In genomic region chr1:46303038-46303871, GRCh38 we compare ENCODE assay signal across 1 cellular context.
TF ChIP-seq lines count a peak whose summit lies in the region.

Gene LRRC41, minus strand, starts transcription at chr1:46303616. Its CDS starts 294 bp downstream, at chr1:46303322.
Gene UQCRH, plus strand, starts transcription at chr1:46303698. Its CDS starts 69 bp downstream, at chr1:46303767.

TF ChIP-seq in HepG2, 621 proteins besides CTCF, POLR2A, EP300 and RAD21 (continued from another document and continues in another):
- TF ChIP-seq PATZ1 (CRISPR knock-in tag; IDR thresholded peaks at IDR 0.05) (peak; percentile 55; the same call in 1 of the 2 replicates), ZBTB4 (CRISPR knock-in tag; IDR thresholded peaks at IDR 0.05; ENCODE audit: borderline replicate concordance) (no peak), CBX2 (IDR thresholded peaks at IDR 0.05; ENCODE audit: low read depth, low read length) (no peak), CBX2 (CRISPR knock-in tag; IDR thresholded peaks at IDR 0.05; ENCODE audit: low read depth) (no peak), ZNF121 (CRISPR knock-in tag; IDR thresholded peaks at IDR 0.05) (no peak), ZSCAN12 (CRISPR knock-in tag; IDR thresholded peaks at IDR 0.05) (no peak), KLF6 (CRISPR knock-in tag; IDR thresholded peaks at IDR 0.05) (0 out of 2 replicates have a peak, but pooled peaks have one; percentile 46), ARID5B (CRISPR knock-in tag; IDR thresholded peaks at IDR 0.05) (peak; percentile 18; the same call in 1 of the 2 replicates), BCLAF1 (IDR thresholded peaks at IDR 0.05) (no peak), SRY (CRISPR knock-in tag; IDR thresholded peaks at IDR 0.05) (peak; percentile 28), HMGA1 (CRISPR knock-in tag; conservative IDR thresholded peaks at IDR 0.05) (no peak), RFXANK (CRISPR knock-in tag; IDR thresholded peaks at IDR 0.05) (no peak), ATF6 (CRISPR knock-in tag; conservative IDR thresholded peaks at IDR 0.05) (no peak), HOMEZ (CRISPR knock-in tag; IDR thresholded peaks at IDR 0.05; ENCODE audit: low read depth) (no peak; the same call in 1 of the 2 replicates), ZFP62 (CRISPR knock-in tag; IDR thresholded peaks at IDR 0.05) (no peak), RXRB (CRISPR knock-in tag; IDR thresholded peaks at IDR 0.05; ENCODE audit: borderline replicate concordance) (peak; percentile 29), ZNF432 (CRISPR knock-in tag; IDR thresholded peaks at IDR 0.05; ENCODE audit: borderline replicate concordance) (no peak), ZNF430 (CRISPR knock-in tag; IDR thresholded peaks at IDR 0.05) (0 out of 2 replicates have a peak, but pooled peaks have one; percentile 44), TOPORS (CRISPR knock-in tag; IDR thresholded peaks at IDR 0.05) (no peak), TERF1 (CRISPR knock-in tag; IDR thresholded peaks at IDR 0.05) (no peak), ZNF687 (CRISPR knock-in tag; IDR thresholded peaks at IDR 0.05) (peak; percentile 46), FOXO4 (CRISPR knock-in tag; conservative IDR thresholded peaks at IDR 0.05) (no peak), ZFP90 (CRISPR knock-in tag; IDR thresholded peaks at IDR 0.05; ENCODE audit: borderline replicate concordance) (peak; percentile 24; the same call in 1 of the 2 replicates), ZNF101 (CRISPR knock-in tag; IDR thresholded peaks at IDR 0.05; ENCODE audit: borderline replicate concordance, low read depth) (no peak), ZNF780A (CRISPR knock-in tag; IDR thresholded peaks at IDR 0.05) (no peak), NCOR1 (IDR thresholded peaks at IDR 0.05; ENCODE audit: borderline replicate concordance, low read length) (no peak; the same call in 1 of the 2 replicates), CREBL2 (CRISPR knock-in tag; IDR thresholded peaks at IDR 0.05; ENCODE audit: borderline replicate concordance) (no peak), ZNF746 (CRISPR knock-in tag; IDR thresholded peaks at IDR 0.05) (no peak), ZNF446 (CRISPR knock-in tag; IDR thresholded peaks at IDR 0.05) (no peak; the same call in 1 of the 2 replicates), ZNF7 (CRISPR knock-in tag; IDR thresholded peaks at IDR 0.05) (no peak), CENPX (CRISPR knock-in tag; IDR thresholded peaks at IDR 0.05) (no peak), GATAD2A (CRISPR knock-in tag; IDR thresholded peaks at IDR 0.05) (no peak), ZFP82 (CRISPR knock-in tag; IDR thresholded peaks at IDR 0.05; ENCODE audit: borderline replicate concordance) (peak; percentile 93), FOXO1 (CRISPR knock-in tag; IDR thresholded peaks at IDR 0.05) (peak; percentile 16; the same call in 1 of the 2 replicates)
